In the genomic region with DNA sequence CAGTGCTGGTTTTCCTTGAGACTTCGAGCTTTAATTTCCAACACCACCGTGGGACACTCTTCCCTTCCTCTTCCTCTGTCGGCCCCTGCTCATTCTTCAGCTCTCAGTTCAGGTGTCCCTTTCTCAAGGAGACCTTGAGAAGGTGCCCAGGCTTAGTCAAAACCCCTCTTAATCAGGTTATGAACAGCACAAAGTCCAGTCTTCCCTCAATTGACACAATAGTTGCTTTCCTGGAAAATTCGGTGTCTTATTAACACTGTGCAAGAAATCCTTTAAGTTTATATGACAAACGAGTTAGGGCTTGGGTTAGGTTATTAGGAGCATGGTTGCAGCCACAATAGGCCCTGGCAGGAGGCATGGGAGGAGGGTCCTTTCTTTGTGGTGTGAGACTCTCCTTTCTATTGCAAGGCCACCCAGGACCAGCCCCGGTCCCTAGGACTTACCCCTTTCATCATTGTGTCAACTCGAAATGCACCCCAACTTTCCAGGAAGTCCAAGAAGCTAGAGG, we compare ENCODE assay signal across 1 cellular context.
TF ChIP-seq lines count a peak whose summit lies in the region.

No MANE protein-coding gene starts in this region.

TF ChIP-seq in K562, 482 proteins besides CTCF, POLR2A, EP300 and RAD21 (continued from another document and continues in another):
- TF ChIP-seq MTA2 (IDR thresholded peaks at IDR 0.05; ENCODE audit: low read depth), result no peak
- no peak for TF ChIP-seq SREBF2 (CRISPR knock-in tag; IDR thresholded peaks at IDR 0.05)
- TF ChIP-seq, protein P1, sequence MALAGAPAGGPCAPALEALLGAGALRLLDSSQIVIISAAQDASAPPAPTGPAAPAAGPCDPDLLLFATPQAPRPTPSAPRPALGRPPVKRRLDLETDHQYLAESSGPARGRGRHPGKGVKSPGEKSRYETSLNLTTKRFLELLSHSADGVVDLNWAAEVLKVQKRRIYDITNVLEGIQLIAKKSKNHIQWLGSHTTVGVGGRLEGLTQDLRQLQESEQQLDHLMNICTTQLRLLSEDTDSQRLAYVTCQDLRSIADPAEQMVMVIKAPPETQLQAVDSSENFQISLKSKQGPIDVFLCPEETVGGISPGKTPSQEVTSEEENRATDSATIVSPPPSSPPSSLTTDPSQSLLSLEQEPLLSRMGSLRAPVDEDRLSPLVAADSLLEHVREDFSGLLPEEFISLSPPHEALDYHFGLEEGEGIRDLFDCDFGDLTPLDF (CRISPR knock-in tag; IDR thresholded peaks at IDR 0.05), result no peak
- TF ChIP-seq, protein P2, sequence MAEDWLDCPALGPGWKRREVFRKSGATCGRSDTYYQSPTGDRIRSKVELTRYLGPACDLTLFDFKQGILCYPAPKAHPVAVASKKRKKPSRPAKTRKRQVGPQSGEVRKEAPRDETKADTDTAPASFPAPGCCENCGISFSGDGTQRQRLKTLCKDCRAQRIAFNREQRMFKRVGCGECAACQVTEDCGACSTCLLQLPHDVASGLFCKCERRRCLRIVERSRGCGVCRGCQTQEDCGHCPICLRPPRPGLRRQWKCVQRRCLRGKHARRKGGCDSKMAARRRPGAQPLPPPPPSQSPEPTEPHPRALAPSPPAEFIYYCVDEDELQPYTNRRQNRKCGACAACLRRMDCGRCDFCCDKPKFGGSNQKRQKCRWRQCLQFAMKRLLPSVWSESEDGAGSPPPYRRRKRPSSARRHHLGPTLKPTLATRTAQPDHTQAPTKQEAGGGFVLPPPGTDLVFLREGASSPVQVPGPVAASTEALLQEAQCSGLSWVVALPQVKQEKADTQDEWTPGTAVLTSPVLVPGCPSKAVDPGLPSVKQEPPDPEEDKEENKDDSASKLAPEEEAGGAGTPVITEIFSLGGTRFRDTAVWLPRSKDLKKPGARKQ (CRISPR knock-in tag; IDR thresholded peaks at IDR 0.05), result no peak
- TF ChIP-seq ETV5 (CRISPR knock-in tag; IDR thresholded peaks at IDR 0.05; ENCODE audit: low read depth), result no peak
- TF ChIP-seq ZC3H8 (IDR thresholded peaks at IDR 0.05), result no peak
- no peak for TF ChIP-seq ZNF699 (CRISPR knock-in tag; IDR thresholded peaks at IDR 0.05; ENCODE audit: insufficient replicate concordance)
- TF ChIP-seq, protein P3, sequence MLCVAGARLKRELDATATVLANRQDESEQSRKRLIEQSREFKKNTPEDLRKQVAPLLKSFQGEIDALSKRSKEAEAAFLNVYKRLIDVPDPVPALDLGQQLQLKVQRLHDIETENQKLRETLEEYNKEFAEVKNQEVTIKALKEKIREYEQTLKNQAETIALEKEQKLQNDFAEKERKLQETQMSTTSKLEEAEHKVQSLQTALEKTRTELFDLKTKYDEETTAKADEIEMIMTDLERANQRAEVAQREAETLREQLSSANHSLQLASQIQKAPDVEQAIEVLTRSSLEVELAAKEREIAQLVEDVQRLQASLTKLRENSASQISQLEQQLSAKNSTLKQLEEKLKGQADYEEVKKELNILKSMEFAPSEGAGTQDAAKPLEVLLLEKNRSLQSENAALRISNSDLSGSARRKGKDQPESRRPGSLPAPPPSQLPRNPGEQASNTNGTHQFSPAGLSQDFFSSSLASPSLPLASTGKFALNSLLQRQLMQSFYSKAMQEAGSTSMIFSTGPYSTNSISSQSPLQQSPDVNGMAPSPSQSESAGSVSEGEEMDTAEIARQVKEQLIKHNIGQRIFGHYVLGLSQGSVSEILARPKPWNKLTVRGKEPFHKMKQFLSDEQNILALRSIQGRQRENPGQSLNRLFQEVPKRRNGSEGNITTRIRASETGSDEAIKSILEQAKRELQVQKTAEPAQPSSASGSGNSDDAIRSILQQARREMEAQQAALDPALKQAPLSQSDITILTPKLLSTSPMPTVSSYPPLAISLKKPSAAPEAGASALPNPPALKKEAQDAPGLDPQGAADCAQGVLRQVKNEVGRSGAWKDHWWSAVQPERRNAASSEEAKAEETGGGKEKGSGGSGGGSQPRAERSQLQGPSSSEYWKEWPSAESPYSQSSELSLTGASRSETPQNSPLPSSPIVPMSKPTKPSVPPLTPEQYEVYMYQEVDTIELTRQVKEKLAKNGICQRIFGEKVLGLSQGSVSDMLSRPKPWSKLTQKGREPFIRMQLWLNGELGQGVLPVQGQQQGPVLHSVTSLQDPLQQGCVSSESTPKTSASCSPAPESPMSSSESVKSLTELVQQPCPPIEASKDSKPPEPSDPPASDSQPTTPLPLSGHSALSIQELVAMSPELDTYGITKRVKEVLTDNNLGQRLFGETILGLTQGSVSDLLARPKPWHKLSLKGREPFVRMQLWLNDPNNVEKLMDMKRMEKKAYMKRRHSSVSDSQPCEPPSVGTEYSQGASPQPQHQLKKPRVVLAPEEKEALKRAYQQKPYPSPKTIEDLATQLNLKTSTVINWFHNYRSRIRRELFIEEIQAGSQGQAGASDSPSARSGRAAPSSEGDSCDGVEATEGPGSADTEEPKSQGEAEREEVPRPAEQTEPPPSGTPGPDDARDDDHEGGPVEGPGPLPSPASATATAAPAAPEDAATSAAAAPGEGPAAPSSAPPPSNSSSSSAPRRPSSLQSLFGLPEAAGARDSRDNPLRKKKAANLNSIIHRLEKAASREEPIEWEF (CRISPR knock-in tag; IDR thresholded peaks at IDR 0.05), result no peak
- TF ChIP-seq IFI16 (CRISPR knock-in tag; IDR thresholded peaks at IDR 0.05), result no peak
- TF ChIP-seq, protein P4, sequence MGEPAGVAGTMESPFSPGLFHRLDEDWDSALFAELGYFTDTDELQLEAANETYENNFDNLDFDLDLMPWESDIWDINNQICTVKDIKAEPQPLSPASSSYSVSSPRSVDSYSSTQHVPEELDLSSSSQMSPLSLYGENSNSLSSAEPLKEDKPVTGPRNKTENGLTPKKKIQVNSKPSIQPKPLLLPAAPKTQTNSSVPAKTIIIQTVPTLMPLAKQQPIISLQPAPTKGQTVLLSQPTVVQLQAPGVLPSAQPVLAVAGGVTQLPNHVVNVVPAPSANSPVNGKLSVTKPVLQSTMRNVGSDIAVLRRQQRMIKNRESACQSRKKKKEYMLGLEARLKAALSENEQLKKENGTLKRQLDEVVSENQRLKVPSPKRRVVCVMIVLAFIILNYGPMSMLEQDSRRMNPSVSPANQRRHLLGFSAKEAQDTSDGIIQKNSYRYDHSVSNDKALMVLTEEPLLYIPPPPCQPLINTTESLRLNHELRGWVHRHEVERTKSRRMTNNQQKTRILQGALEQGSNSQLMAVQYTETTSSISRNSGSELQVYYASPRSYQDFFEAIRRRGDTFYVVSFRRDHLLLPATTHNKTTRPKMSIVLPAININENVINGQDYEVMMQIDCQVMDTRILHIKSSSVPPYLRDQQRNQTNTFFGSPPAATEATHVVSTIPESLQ (CRISPR knock-in tag; IDR thresholded peaks at IDR 0.05), result 0 out of 2 replicates have a peak, but pooled peaks have one; percentile 13
- TF ChIP-seq TEAD2 (tag; IDR thresholded peaks at IDR 0.05), result no peak
- no peak for TF ChIP-seq ZNF124 (CRISPR knock-in tag; IDR thresholded peaks at IDR 0.05)
- no peak for TF ChIP-seq SIRT6 (IDR thresholded peaks at IDR 0.05; ENCODE audit: low read depth, low read length)
- TF ChIP-seq HOXB6 (CRISPR knock-in tag; IDR thresholded peaks at IDR 0.05; ENCODE audit: borderline replicate concordance), result no peak
- no peak for TF ChIP-seq RFX7 (CRISPR knock-in tag; IDR thresholded peaks at IDR 0.05)
- no peak for TF ChIP-seq NCOA4 (IDR thresholded peaks at IDR 0.05; ENCODE audit: partially characterized antibody)
- TF ChIP-seq PRPF4 (IDR thresholded peaks at IDR 0.05; ENCODE audit: insufficient read depth, low read depth, low read length, poor library complexity, severe bottlenecking), result no peak
- TF ChIP-seq, protein P5, sequence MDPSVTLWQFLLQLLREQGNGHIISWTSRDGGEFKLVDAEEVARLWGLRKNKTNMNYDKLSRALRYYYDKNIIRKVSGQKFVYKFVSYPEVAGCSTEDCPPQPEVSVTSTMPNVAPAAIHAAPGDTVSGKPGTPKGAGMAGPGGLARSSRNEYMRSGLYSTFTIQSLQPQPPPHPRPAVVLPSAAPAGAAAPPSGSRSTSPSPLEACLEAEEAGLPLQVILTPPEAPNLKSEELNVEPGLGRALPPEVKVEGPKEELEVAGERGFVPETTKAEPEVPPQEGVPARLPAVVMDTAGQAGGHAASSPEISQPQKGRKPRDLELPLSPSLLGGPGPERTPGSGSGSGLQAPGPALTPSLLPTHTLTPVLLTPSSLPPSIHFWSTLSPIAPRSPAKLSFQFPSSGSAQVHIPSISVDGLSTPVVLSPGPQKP (CRISPR knock-in tag; IDR thresholded peaks at IDR 0.05), result no peak
- no peak for TF ChIP-seq E2F3 (CRISPR knock-in tag; IDR thresholded peaks at IDR 0.05)
- TF ChIP-seq PHF8 (IDR thresholded peaks at IDR 0.05; ENCODE audit: borderline replicate concordance, low read length), result peak; percentile 41; the same call in 1 of the 2 replicates
- no peak for TF ChIP-seq SETDB1 (IDR thresholded peaks at IDR 0.05; ENCODE audit: low read length)
- TF ChIP-seq FOSL1 (tag; conservative IDR thresholded peaks at IDR 0.05), result 0 out of 2 replicates have a peak, but pooled peaks have one; percentile 22
- TF ChIP-seq, protein P6, sequence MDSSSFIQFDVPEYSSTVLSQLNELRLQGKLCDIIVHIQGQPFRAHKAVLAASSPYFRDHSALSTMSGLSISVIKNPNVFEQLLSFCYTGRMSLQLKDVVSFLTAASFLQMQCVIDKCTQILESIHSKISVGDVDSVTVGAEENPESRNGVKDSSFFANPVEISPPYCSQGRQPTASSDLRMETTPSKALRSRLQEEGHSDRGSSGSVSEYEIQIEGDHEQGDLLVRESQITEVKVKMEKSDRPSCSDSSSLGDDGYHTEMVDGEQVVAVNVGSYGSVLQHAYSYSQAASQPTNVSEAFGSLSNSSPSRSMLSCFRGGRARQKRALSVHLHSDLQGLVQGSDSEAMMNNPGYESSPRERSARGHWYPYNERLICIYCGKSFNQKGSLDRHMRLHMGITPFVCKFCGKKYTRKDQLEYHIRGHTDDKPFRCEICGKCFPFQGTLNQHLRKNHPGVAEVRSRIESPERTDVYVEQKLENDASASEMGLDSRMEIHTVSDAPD (CRISPR knock-in tag; IDR thresholded peaks at IDR 0.05), result no peak
- TF ChIP-seq, protein P7, sequence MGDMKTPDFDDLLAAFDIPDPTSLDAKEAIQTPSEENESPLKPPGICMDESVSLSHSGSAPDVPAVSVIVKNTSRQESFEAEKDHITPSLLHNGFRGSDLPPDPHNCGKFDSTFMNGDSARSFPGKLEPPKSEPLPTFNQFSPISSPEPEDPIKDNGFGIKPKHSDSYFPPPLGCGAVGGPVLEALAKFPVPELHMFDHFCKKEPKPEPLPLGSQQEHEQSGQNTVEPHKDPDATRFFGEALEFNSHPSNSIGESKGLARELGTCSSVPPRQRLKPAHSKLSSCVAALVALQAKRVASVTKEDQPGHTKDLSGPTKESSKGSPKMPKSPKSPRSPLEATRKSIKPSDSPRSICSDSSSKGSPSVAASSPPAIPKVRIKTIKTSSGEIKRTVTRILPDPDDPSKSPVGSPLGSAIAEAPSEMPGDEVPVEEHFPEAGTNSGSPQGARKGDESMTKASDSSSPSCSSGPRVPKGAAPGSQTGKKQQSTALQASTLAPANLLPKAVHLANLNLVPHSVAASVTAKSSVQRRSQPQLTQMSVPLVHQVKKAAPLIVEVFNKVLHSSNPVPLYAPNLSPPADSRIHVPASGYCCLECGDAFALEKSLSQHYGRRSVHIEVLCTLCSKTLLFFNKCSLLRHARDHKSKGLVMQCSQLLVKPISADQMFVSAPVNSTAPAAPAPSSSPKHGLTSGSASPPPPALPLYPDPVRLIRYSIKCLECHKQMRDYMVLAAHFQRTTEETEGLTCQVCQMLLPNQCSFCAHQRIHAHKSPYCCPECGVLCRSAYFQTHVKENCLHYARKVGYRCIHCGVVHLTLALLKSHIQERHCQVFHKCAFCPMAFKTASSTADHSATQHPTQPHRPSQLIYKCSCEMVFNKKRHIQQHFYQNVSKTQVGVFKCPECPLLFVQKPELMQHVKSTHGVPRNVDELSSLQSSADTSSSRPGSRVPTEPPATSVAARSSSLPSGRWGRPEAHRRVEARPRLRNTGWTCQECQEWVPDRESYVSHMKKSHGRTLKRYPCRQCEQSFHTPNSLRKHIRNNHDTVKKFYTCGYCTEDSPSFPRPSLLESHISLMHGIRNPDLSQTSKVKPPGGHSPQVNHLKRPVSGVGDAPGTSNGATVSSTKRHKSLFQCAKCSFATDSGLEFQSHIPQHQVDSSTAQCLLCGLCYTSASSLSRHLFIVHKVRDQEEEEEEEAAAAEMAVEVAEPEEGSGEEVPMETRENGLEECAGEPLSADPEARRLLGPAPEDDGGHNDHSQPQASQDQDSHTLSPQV (IDR thresholded peaks at IDR 0.05), result no peak; the same call in 1 of the 2 replicates
- no peak for TF ChIP-seq ZBTB8A (IDR thresholded peaks at IDR 0.05; ENCODE audit: partially characterized antibody)
- TF ChIP-seq, protein P8, sequence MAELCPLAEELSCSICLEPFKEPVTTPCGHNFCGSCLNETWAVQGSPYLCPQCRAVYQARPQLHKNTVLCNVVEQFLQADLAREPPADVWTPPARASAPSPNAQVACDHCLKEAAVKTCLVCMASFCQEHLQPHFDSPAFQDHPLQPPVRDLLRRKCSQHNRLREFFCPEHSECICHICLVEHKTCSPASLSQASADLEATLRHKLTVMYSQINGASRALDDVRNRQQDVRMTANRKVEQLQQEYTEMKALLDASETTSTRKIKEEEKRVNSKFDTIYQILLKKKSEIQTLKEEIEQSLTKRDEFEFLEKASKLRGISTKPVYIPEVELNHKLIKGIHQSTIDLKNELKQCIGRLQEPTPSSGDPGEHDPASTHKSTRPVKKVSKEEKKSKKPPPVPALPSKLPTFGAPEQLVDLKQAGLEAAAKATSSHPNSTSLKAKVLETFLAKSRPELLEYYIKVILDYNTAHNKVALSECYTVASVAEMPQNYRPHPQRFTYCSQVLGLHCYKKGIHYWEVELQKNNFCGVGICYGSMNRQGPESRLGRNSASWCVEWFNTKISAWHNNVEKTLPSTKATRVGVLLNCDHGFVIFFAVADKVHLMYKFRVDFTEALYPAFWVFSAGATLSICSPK (IDR thresholded peaks at IDR 0.05; ENCODE audit: borderline replicate concordance), result no peak
- TF ChIP-seq CREB1 (IDR thresholded peaks at IDR 0.05), result no peak
- TF ChIP-seq CREB1 (CRISPR knock-in tag; IDR thresholded peaks at IDR 0.05), result no peak
- no peak for TF ChIP-seq ZSCAN32 (CRISPR knock-in tag; IDR thresholded peaks at IDR 0.05)
- TF ChIP-seq ZNF3 (CRISPR knock-in tag; IDR thresholded peaks at IDR 0.05), result no peak
- TF ChIP-seq FOXA1 (IDR thresholded peaks at IDR 0.05; ENCODE audit: borderline replicate concordance), result no peak
- TF ChIP-seq, protein P9, sequence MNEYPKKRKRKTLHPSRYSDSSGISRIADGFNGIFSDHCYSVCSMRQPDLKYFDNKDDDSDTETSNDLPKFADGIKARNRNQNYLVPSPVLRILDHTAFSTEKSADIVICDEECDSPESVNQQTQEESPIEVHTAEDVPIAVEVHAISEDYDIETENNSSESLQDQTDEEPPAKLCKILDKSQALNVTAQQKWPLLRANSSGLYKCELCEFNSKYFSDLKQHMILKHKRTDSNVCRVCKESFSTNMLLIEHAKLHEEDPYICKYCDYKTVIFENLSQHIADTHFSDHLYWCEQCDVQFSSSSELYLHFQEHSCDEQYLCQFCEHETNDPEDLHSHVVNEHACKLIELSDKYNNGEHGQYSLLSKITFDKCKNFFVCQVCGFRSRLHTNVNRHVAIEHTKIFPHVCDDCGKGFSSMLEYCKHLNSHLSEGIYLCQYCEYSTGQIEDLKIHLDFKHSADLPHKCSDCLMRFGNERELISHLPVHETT (CRISPR knock-in tag; conservative IDR thresholded peaks at IDR 0.05 in 1 of 2, IDR thresholded peaks at IDR 0.05 in 1 of 2), result no peak
- no peak for TF ChIP-seq ATF7 (IDR thresholded peaks at IDR 0.05)
- TF ChIP-seq ESRRA (IDR thresholded peaks at IDR 0.05; ENCODE audit: borderline replicate concordance, low read depth), result no peak
